In genomic region chr3:12139111-12139511, GRCh38 we compare ENCODE assay signal across 8 cellular contexts. TPM values are rescaled to one million over a fixed set of nuclear protein-coding genes. Genes with fewer than 3 reads are reported as not detected.
A peak's percentile ranks its signal among the peaks of the same experiment; 100 is the strongest.
DNase-seq lines count a peak whose midpoint lies in the region; FAIRE-seq and TF ChIP-seq lines count a peak whose summit lies in the region.

No MANE protein-coding gene starts in this region.

- H3K4me1 Mint-ChIP-seq in activated CD4-positive, alpha-beta T cell treated with anti-CD3 and anti-CD28 coated beads, Interleukin-2, amount 10 ng/mL, durations not matched to agents 7 days and 5 days = peaks cover 1% of the 10 kb centered on the region

- H3F3A ChIP-seq in Loucy (ENCODE audit: low read depth) = no peaks in the 10 kb centered on the region

- no peaks in the 10 kb centered on the region for H3K9me2 ChIP-seq in Loucy (replicated peaks; ENCODE audit: low read depth, low read length)

- H3K4me3 Mint-ChIP-seq in activated CD4-positive, alpha-beta T cell treated with anti-CD3 and anti-CD28 coated beads, Interleukin-2, amount 10 ng/mL, durations not matched to agents 7 days and 5 days = no peak overlapping the region

- peaks cover 13% of the 10 kb centered on the region for H3K4me1 ChIP-seq in Loucy (ENCODE audit: insufficient read depth, low read length, poor library complexity, severe bottlenecking)

- no peak overlapping the region for H3K9ac ChIP-seq in Loucy (ENCODE audit: low read depth, low read length, poor library complexity, severe bottlenecking)

- CTCF ChIA-PET in activated CD4-positive, alpha-beta T cell treated with anti-CD3 and anti-CD28 coated beads, Interleukin-2, amount 10 ng/mL, durations not matched to agents 7 days and 5 days (lab: Charles Lee) = interaction anchor here (0.9 to 1.9 kb wide), 5 partner anchors 19 to 341 kb away, joined by 3 to 22 read pairs (median 3); partner anchors contain the start of gene TIMP4

- H3K36me3 Mint-ChIP-seq in activated CD4-positive, alpha-beta T cell treated with anti-CD3 and anti-CD28 coated beads, Interleukin-2, amount 10 ng/mL, durations not matched to agents 7 days and 5 days (ENCODE audit: low read depth) = no peaks in the 10 kb centered on the region

- no peaks in the 10 kb centered on the region for H3K79me2 ChIP-seq in Loucy (ENCODE audit: insufficient read depth, low read length)

- H3K9me3 ChIP-seq in Loucy (ENCODE audit: insufficient read depth, low read depth, low read length) = no peaks in the 10 kb centered on the region

- H3K4me3 ChIP-seq in Loucy (ENCODE audit: low read length, poor library complexity, severe bottlenecking) (no peak overlapping the region), bronchial epithelial cell (ENCODE audit: low read depth, low read length) (no peak overlapping the region)

- no peaks in the 10 kb centered on the region for H3K9me3 Mint-ChIP-seq in activated CD4-positive, alpha-beta T cell treated with anti-CD3 and anti-CD28 coated beads, Interleukin-2, amount 10 ng/mL, durations not matched to agents 7 days and 5 days

- H3K27me3 ChIP-seq in Loucy (ENCODE audit: insufficient read depth, low read length, poor library complexity, severe bottlenecking) = no peaks in the 10 kb centered on the region
- no peaks in the 10 kb centered on the region for H3K27me3 ChIP-seq in bronchial epithelial cell (ENCODE audit: control insufficient read depth, insufficient read depth, low read length)

- peaks cover 3% of the 10 kb centered on the region for H3K27me3 Mint-ChIP-seq in activated CD4-positive, alpha-beta T cell treated with anti-CD3 and anti-CD28 coated beads, Interleukin-2, amount 10 ng/mL, durations not matched to agents 7 days and 5 days

- DNase-seq in GM03348 (ENCODE audit: low spot score) (peak; percentile 71), bronchial epithelial cell (ENCODE audit: low read depth) (peak; percentile 29), medulla oblongata (ENCODE audit: extremely low spot score) (peak; percentile 34), epidermal melanocyte (ENCODE audit: insufficient read length, low spot score) (no peak), frontal cortex (ENCODE audit: low spot score in 2 of 2) (no peak), OCI-M2 (lab: John Stamatoyannopoulos, UW; ENCODE audit: unreplicated experiment) (no peak)
- DNase-seq in activated CD4-positive, alpha-beta T cell treated with anti-CD3 and anti-CD28 coated beads, Interleukin-2, amount 10 ng/mL, durations not matched to agents 7 days and 5 days = no peak

- H2AFZ ChIP-seq in Loucy (ENCODE audit: low read length) = peak overlapping the region; percentile 81; the same call in 1 of the 2 replicates

- peak; percentile 82 for FAIRE-seq in bronchial epithelial cell (lab: Jason Lieb, UNC)
- FAIRE-seq in frontal cortex (lab: Jason Lieb, UNC) = no peak

- POLR2A ChIA-PET in activated CD4-positive, alpha-beta T cell treated with anti-CD3 and anti-CD28 coated beads, Interleukin-2, amount 10 ng/mL, durations not matched to agents 7 days and 5 days (lab: Charles Lee) = no interaction called here

- peak; percentile 82 for TF ChIP-seq CTCF in Loucy (conservative IDR thresholded peaks at IDR 0.05; ENCODE audit: low read length)
- TF ChIP-seq CTCF in bronchial epithelial cell (IDR thresholded peaks at IDR 0.05; ENCODE audit: insufficient read depth, low read length, severe bottlenecking) = peak; percentile 55

- no peaks in the 10 kb centered on the region for H4K20me1 ChIP-seq in Loucy (ENCODE audit: insufficient read depth, low read length, poor library complexity, severe bottlenecking)

- no peak overlapping the region for H3K27ac Mint-ChIP-seq in activated CD4-positive, alpha-beta T cell treated with anti-CD3 and anti-CD28 coated beads, Interleukin-2, amount 10 ng/mL, durations not matched to agents 7 days and 5 days

- no peak overlapping the region for H3K4me2 ChIP-seq in Loucy (ENCODE audit: low read depth, low read length, poor library complexity, severe bottlenecking)

- H3K36me3 ChIP-seq in Loucy (ENCODE audit: insufficient read depth, low read length) (no peaks in the 10 kb centered on the region), bronchial epithelial cell (ENCODE audit: control insufficient read depth, insufficient read depth, low read length) (no peaks in the 10 kb centered on the region)

RNA-seq across cellular contexts. Expression of gene TIMP4, which starts 19.6 kb away (rescaled TPM):
- 1.1 and 2.6 TPM in 2 replicates for total RNA-seq in bronchial epithelial cell
- total RNA-seq in activated CD4-positive, alpha-beta T cell treated with anti-CD3 and anti-CD28 coated beads, Interleukin-2, amount 10 ng/mL, durations not matched to agents 7 days and 5 days = not detected
- total RNA-seq in frontal cortex = 3.3 TPM

Comparison
In these comparisons a context has a peak if more than half of its experiments do, and no peak if none do; other contexts are left out.
1. DNase-seq: peak in GM03348 (single experiment), bronchial epithelial cell (single experiment) and medulla oblongata (single experiment); none in epidermal melanocyte (single experiment), activated CD4-positive, alpha-beta T cell treated with anti-CD3 and anti-CD28 coated beads, Interleukin-2, amount 10 ng/mL, durations not matched to agents 7 days and 5 days (single experiment), frontal cortex (0 of 2) and OCI-M2 (single experiment).